Comparison of ENCODE assay signal across 1 cellular context in genomic region chr5:157518963-157519362, GRCh38.
TF ChIP-seq lines count a peak whose summit lies in the region.

No MANE protein-coding gene starts in this region.

TF ChIP-seq in GM12878, 131 proteins besides CTCF, POLR2A, EP300 and RAD21 (continued from another document):
- no peak for TF ChIP-seq MEF2B (IDR thresholded peaks at IDR 0.05; ENCODE audit: partially characterized antibody, poor library complexity, severe bottlenecking)
- TF ChIP-seq CBFB (IDR thresholded peaks at IDR 0.05; ENCODE audit: low read depth) = peak; percentile 72
- peak; percentile 27 for TF ChIP-seq SKIL (IDR thresholded peaks at IDR 0.05; ENCODE audit: low read depth, poor library complexity, severe bottlenecking)
- TF ChIP-seq SREBF2 (IDR thresholded peaks at IDR 0.05; ENCODE audit: low read length) = no peak
- TF ChIP-seq ZNF592 (IDR thresholded peaks at IDR 0.05) = peak; percentile 53; the same call in 1 of the 2 replicates
- TF ChIP-seq, protein P1, sequence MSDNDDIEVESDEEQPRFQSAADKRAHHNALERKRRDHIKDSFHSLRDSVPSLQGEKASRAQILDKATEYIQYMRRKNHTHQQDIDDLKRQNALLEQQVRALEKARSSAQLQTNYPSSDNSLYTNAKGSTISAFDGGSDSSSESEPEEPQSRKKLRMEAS (IDR thresholded peaks at IDR 0.05; ENCODE audit: low read depth, low read length) = 0 out of 2 replicates have a peak, but pooled peaks have one; percentile 51
- peak; percentile 65 for TF ChIP-seq CREM (IDR thresholded peaks at IDR 0.05; ENCODE audit: low read depth)
- TF ChIP-seq, protein P2, sequence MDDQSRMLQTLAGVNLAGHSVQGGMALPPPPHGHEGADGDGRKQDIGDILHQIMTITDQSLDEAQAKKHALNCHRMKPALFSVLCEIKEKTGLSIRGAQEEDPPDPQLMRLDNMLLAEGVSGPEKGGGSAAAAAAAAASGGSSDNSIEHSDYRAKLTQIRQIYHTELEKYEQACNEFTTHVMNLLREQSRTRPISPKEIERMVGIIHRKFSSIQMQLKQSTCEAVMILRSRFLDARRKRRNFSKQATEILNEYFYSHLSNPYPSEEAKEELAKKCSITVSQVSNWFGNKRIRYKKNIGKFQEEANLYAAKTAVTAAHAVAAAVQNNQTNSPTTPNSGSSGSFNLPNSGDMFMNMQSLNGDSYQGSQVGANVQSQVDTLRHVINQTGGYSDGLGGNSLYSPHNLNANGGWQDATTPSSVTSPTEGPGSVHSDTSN (IDR thresholded peaks at IDR 0.05; ENCODE audit: insufficient replicate concordance, low read depth, low read length) = peak; percentile 40
- peak; percentile 91 for TF ChIP-seq IRF4 (IDR thresholded peaks at IDR 0.05; ENCODE audit: low read depth, low read length)
- no peak for TF ChIP-seq EZH2 (IDR thresholded peaks at IDR 0.05; ENCODE audit: borderline replicate concordance, control insufficient read depth, low read depth, low read length)
- TF ChIP-seq STAT3 (IDR thresholded peaks at IDR 0.05; ENCODE audit: low read depth, low read length) = no peak
- peak; percentile 90 for TF ChIP-seq ZNF687 (IDR thresholded peaks at IDR 0.05)
- peak; percentile 45; the same call in 1 of the 2 replicates for TF ChIP-seq BCL11A (IDR thresholded peaks at IDR 0.05; ENCODE audit: low read depth, low read length)
- no peak for TF ChIP-seq KLF5 (IDR thresholded peaks at IDR 0.05; ENCODE audit: partially characterized antibody)
- no peak for TF ChIP-seq FOXK2 (IDR thresholded peaks at IDR 0.05)
- TF ChIP-seq IKZF1 (conservative IDR thresholded peaks at IDR 0.05) = peak; percentile 66
- no peak for TF ChIP-seq SPI1 (IDR thresholded peaks at IDR 0.05; ENCODE audit: borderline replicate concordance, insufficient read depth, low read depth, low read length)
- no peak for TF ChIP-seq PAX8 (IDR thresholded peaks at IDR 0.05)
- TF ChIP-seq ATF2 (IDR thresholded peaks at IDR 0.05; ENCODE audit: low read length) = peak; percentile 61; the same call in 1 of the 2 replicates
- peak; percentile 11; the same call in 1 of the 2 replicates for TF ChIP-seq JUND (IDR thresholded peaks at IDR 0.05; ENCODE audit: low read depth, low read length)
- no peak for TF ChIP-seq CHD1 (IDR thresholded peaks at IDR 0.05; ENCODE audit: low read depth, low read length)
- peak; percentile 49 to 70; a peak in 3 of 4 replicates for TF ChIP-seq IKZF2 (IDR thresholded peaks at IDR 0.05)
- TF ChIP-seq NFYA (IDR thresholded peaks at IDR 0.05; ENCODE audit: borderline replicate concordance, low read depth, low read length) = no peak
- 0 out of 2 replicates have a peak, but pooled peaks have one; percentile 55 for TF ChIP-seq PAX5 (IDR thresholded peaks at IDR 0.05; ENCODE audit: borderline replicate concordance, low read depth, low read length)
- TF ChIP-seq KDM1A (IDR thresholded peaks at IDR 0.05; ENCODE audit: borderline replicate concordance) = no peak
- peak; percentile 57; the same call in 1 of the 2 replicates for TF ChIP-seq PKNOX1 (IDR thresholded peaks at IDR 0.05)
- TF ChIP-seq ETV6 (conservative IDR thresholded peaks at IDR 0.05 in 1 of 2, IDR thresholded peaks at IDR 0.05 in 1 of 2; ENCODE audit: borderline replicate concordance in 1 of 2, low read depth in 1 of 2) = peak in 1 of 2 experiments; percentile 34; a peak in 1 of 4 replicates
- peak; percentile 84 for TF ChIP-seq EED (IDR thresholded peaks at IDR 0.05; ENCODE audit: low read depth)
- TF ChIP-seq DPF2 (IDR thresholded peaks at IDR 0.05) = peak; percentile 69
- TF ChIP-seq HDGF (IDR thresholded peaks at IDR 0.05) = no peak
- no peak for TF ChIP-seq SMAD1 (IDR thresholded peaks at IDR 0.05; ENCODE audit: low read depth, partially characterized antibody)
- TF ChIP-seq NR2F1 (conservative IDR thresholded peaks at IDR 0.05) = peak; percentile 22; the same call in 1 of the 2 replicates
